In the genomic region with DNA sequence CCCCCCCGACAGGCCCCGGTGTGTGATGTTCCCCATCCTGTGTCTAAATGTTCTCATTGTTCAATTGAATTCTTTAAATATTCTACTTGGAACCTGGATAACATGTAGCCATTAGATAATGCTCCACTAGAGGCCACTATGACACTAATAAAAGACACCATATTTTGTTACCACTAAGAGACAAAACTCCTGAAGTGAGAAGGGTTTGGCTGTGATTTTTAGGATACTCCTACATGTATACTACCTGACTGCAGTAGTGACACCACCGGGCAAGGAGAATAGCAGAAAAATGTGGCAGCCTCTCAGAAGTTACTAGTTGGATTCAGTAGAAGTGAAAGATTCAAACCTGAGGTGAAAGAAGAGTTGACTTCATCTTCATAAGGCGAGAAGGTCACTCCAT, we compare ENCODE assay signal across 1 cellular context.
TF ChIP-seq lines count a peak whose summit lies in the region.

No MANE protein-coding gene starts in this region.

TF ChIP-seq in endothelial cell of umbilical vein, 7 proteins besides CTCF, POLR2A, EP300 and RAD21:
- no peak for TF ChIP-seq MYC (IDR thresholded peaks at IDR 0.05; ENCODE audit: low read depth, low read length)
- TF ChIP-seq GATA2 (IDR thresholded peaks at IDR 0.05; ENCODE audit: insufficient read depth, insufficient read length, low read depth, low read length), result no peak
- TF ChIP-seq FOS (IDR thresholded peaks at IDR 0.05; ENCODE audit: borderline replicate concordance, insufficient read depth, low read length), result no peak
- TF ChIP-seq, protein P1, sequence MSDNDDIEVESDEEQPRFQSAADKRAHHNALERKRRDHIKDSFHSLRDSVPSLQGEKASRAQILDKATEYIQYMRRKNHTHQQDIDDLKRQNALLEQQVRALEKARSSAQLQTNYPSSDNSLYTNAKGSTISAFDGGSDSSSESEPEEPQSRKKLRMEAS (IDR thresholded peaks at IDR 0.05; ENCODE audit: insufficient read depth, insufficient read length), result no peak
- no peak for TF ChIP-seq EZH2 (IDR thresholded peaks at IDR 0.05; ENCODE audit: borderline replicate concordance, low read depth, low read length, severe bottlenecking)
- TF ChIP-seq JUN (IDR thresholded peaks at IDR 0.05; ENCODE audit: borderline replicate concordance, insufficient read depth, insufficient read length, low read depth), result no peak
- TF ChIP-seq POLR2AphosphoS5 (IDR thresholded peaks at IDR 0.05; ENCODE audit: insufficient read depth, low read depth, low read length), result no peak
